In the genomic region with DNA sequence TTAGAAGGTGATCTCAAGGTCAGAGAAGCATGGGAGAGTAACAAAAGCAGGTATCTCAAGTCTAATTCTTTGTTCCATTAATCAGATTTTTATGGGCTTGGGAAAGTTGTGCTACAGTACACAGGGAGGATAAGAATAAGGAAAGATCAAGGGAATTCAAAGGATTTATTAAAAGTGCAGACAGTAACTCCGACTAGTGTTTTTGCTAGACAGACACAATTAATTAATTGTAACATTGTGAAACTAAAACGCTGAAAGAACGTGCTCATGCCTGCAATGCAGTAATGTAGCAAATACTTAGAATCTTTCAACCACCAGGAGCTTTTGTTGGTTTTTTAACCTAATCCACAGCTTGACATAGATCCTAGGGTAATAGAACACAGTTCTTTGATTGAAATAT, we compare ENCODE assay signal across 23 cellular contexts.
"Had no signal": no experiment of that assay in that cellular context is flagged by ENCODE, and none has a peak within 500 bp of the region (broad histone marks: within the 10 kb centered on the region; RNA-seq: fewer than 3 reads in every experiment).

No MANE protein-coding gene starts in this region.

- H3K36me3 ChIP-seq: colonic mucosa, neutrophil, pancreas, right lobe of liver, suprapubic skin, transverse colon, vagina had no signal

- H3K4me1 Mint-ChIP-seq: memory B cell; naive thymus-derived CD4-positive, alpha-beta T cell; stimulated activated naive CD8-positive, alpha-beta T cell treated with anti-CD3 and anti-CD28 coated beads, Interleukin-15, amount 100 ng/mL, for 72 hours had no signal

- H3K9me3 ChIP-seq: colonic mucosa, neutrophil, pancreas, right lobe of liver, suprapubic skin, transverse colon, vagina had no signal

- H3K4me3 Mint-ChIP-seq: dendritic cell treated with granulocyte-macrophage colony-stimulating factor and Interleukin-4, amounts not matched to agents 40 ng/mL and 50 ng/mL, for 4 days; memory B cell; naive thymus-derived CD4-positive, alpha-beta T cell; stimulated activated naive CD8-positive, alpha-beta T cell treated with anti-CD3 and anti-CD28 coated beads, Interleukin-15, amount 100 ng/mL, for 72 hours had no signal

- H3K27ac Mint-ChIP-seq: dendritic cell treated with granulocyte-macrophage colony-stimulating factor and Interleukin-4, amounts not matched to agents 40 ng/mL and 50 ng/mL, for 4 days; memory B cell; naive thymus-derived CD4-positive, alpha-beta T cell; stimulated activated naive CD8-positive, alpha-beta T cell treated with anti-CD3 and anti-CD28 coated beads, Interleukin-15, amount 100 ng/mL, for 72 hours had no signal

- H3K36me3 Mint-ChIP-seq: memory B cell; naive thymus-derived CD4-positive, alpha-beta T cell had no signal

- H3K27me3 Mint-ChIP-seq: dendritic cell treated with granulocyte-macrophage colony-stimulating factor and Interleukin-4, amounts not matched to agents 40 ng/mL and 50 ng/mL, for 4 days; memory B cell; naive thymus-derived CD4-positive, alpha-beta T cell; stimulated activated naive CD8-positive, alpha-beta T cell treated with anti-CD3 and anti-CD28 coated beads, Interleukin-15, amount 100 ng/mL, for 72 hours had no signal

- H3K27me3 ChIP-seq: colonic mucosa, neutrophil, pancreas, right lobe of liver, suprapubic skin, transverse colon, vagina had no signal

- H3K4me3 ChIP-seq: colonic mucosa, lung, pancreas, right lobe of liver, suprapubic skin, transverse colon, vagina had no signal

- FAIRE-seq: frontal cortex, keratinocyte, pancreas, small intestine had no signal

- H3K4me1 ChIP-seq: colonic mucosa, pancreas, right lobe of liver, suprapubic skin, transverse colon, vagina had no signal

- H3K9me3 Mint-ChIP-seq: dendritic cell treated with granulocyte-macrophage colony-stimulating factor and Interleukin-4, amounts not matched to agents 40 ng/mL and 50 ng/mL, for 4 days; memory B cell had no signal

- DNase-seq: colonic mucosa; effector CD8-positive, alpha-beta T cell; midbrain; naive thymus-derived CD4-positive, alpha-beta T cell; pancreas; retina; right lobe of liver; small intestine; stimulated activated CD4-positive, alpha-beta T cell treated with anti-CD3 and anti-CD28 coated beads, Interleukin-12 subunit alpha, Interleukin-12 subunit beta, amount 100 ng/mL, for 4 hours; stimulated activated CD4-positive, alpha-beta T cell treated with anti-CD3 and anti-CD28 coated beads, Interleukin-1b, Interleukin-23, amount 100 ng/mL, for 48 hours; stimulated activated CD4-positive, alpha-beta T cell treated with anti-CD3 and anti-CD28 coated beads, Interleukin-4, amount 100 ng/mL, for 1 hour; stimulated activated CD8-positive, alpha-beta memory T cell treated with anti-CD3 and anti-CD28 coated beads, Interleukin-4, amount 100 ng/mL, for 48 hours; stimulated activated naive CD4-positive, alpha-beta T cell; stimulated activated naive CD8-positive, alpha-beta T cell treated with anti-CD3 and anti-CD28 coated beads, Interleukin-15, amount 100 ng/mL, for 72 hours; transverse colon had no signal

- H3K27ac ChIP-seq: colonic mucosa, pancreas, right lobe of liver, suprapubic skin, transverse colon, vagina had no signal
